Comparison of ENCODE assay signal across 9 cellular contexts in the genomic region with DNA sequence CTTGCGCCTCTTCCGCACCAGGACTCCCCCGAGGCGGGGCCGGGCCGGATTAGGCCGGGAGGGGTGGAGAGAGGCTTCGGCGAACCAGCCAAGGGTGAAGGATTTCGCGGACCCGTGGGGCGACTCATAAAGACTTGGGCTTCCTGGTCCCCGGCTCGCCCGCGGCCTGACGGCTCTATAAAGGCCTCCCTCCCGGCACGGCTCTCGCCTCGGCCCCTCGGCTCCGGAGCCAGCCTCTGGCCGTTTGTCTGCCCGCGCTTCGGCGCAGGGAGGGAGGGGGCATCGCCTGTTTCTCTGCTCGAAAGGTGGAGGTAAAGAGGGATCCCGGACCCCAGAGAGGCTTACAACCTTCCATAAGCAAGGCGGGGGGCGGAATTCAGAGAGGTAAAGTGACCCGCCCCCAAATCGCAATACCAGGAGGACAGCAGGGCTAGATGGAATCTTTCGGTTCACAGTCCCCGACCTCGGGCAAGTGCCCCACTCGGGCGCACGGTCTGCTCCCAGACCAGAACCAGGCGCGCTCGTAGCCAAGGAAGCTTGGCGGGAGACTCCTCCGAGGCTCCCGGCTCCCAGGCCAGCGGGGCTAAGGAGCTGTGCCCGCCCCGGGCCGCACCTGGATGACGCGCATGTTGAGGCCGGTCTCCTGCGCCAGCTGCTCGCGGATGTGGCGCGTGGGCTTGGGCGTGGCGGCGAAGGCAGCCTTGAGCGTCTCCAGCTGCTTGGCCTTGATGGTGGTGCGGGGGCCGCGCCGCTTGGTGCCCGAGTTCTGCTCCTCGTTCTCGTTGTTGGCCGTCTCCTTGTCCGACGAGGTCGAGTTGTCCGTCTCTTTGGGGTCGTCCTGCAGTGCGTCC.
DNase-seq lines count a peak whose midpoint lies in the region; ATAC-seq and TF ChIP-seq lines count a peak whose summit lies in the region.
"Had no signal": no experiment of that assay in that cellular context is flagged by ENCODE, and none has a peak within 500 bp of the region (broad histone marks: within the 10 kb centered on the region; RNA-seq: fewer than 3 reads in every experiment).

No MANE protein-coding gene starts in this region.

- no peak overlapping the region for H3K9ac ChIP-seq in mucosa of rectum (ENCODE audit: low read depth in 1 of 2, low read length in 2 of 2)

- TF ChIP-seq CTCF in AG04449 (IDR thresholded peaks at IDR 0.05; ENCODE audit: insufficient read depth, low read length, missing control alignments) (no peak), coronary artery (IDR thresholded peaks at IDR 0.05) (no peak)

- H3K9me3 ChIP-seq in HAP-1 = no peaks in the 10 kb centered on the region
- H3K9me3 ChIP-seq in mucosa of rectum (ENCODE audit: control insufficient read depth in 2 of 2, low read length in 2 of 2) = no peaks in the 10 kb centered on the region

- CTCF ChIA-PET in AG04449 (lab: Yijun Ruan, JAX) = no interaction called here

- H3K36me3 ChIP-seq in HAP-1 (replicated peaks) = no peaks in the 10 kb centered on the region
- no peaks in the 10 kb centered on the region for H3K36me3 ChIP-seq in mucosa of rectum (ENCODE audit: control insufficient read depth in 2 of 2, insufficient read depth in 2 of 2, low read length in 2 of 2)

- H3K4me1 ChIP-seq in HAP-1 (no peaks in the 10 kb centered on the region), mucosa of rectum (ENCODE audit: control insufficient read depth in 2 of 2, insufficient read depth in 2 of 2, low read length in 2 of 2) (peaks cover 5 to 6% of the 10 kb centered on the region in 2 donors)

- no peak overlapping the region for H3K27ac ChIP-seq in coronary artery
- no peak overlapping the region for H3K27ac ChIP-seq in mucosa of rectum (ENCODE audit: low read depth in 2 of 2, low read length in 2 of 2)

- no peak for ATAC-seq in GM19324 (IDR thresholded peaks at IDR 0.05; ENCODE audit: low FRiP score, unreplicated experiment)
- no peak for ATAC-seq in GM21619 (IDR thresholded peaks at IDR 0.05; ENCODE audit: unreplicated experiment)

- in situ Hi-C loops in HAP-1 (cut with MboI; ENCODE audit: low sequenced_read_pairs) = no loop called here

- DNase-seq in AG04449 (ENCODE audit: low read depth, low spot score) (no peak), HAP-1 (ENCODE audit: low spot score in 2 of 2) (no peak), coronary artery (ENCODE audit: low spot score) (no peak), C1 segment of cervical spinal cord (lab: John Stamatoyannopoulos, UW) (no peak), GM03348 (ENCODE audit: low spot score) (no peak)
- DNase-seq: activated CD4-positive, alpha-beta T cell treated with anti-CD3 and anti-CD28 coated beads, Interleukin-2, amount 50 U/mL, for 48 hours had no signal

- H3K4me3 ChIP-seq in AG04449 (ENCODE audit: low read depth, low read length) (peak overlapping the region; percentile 25), HAP-1 (peak overlapping the region; percentile 14), coronary artery (peak overlapping the region; percentile 66), mucosa of rectum (ENCODE audit: low read length in 2 of 2) (peak overlapping the region; percentile 33 to 59)

- H3K27me3 ChIP-seq in HAP-1 (ENCODE audit: low read depth) = peaks cover 99% of the 10 kb centered on the region
- H3K27me3 ChIP-seq in mucosa of rectum (ENCODE audit: control insufficient read depth in 2 of 2, insufficient read depth in 2 of 2, low read length in 2 of 2) = peaks cover 68 to 71% of the 10 kb centered on the region in 2 donors

- POLR2A ChIA-PET in AG04449 (lab: Yijun Ruan, JAX) = no interaction called here

Comparison
In these comparisons a context has a peak if more than half of its experiments do, and no peak if none do; other contexts are left out.
1. H3K4me3 ChIP-seq: peak in every context shown above with its lines; median percentile 66 in coronary artery; 46 in mucosa of rectum; 25 in AG04449; 14 in HAP-1.